ENCODE assay signal across 1 cellular context in the genomic region with DNA sequence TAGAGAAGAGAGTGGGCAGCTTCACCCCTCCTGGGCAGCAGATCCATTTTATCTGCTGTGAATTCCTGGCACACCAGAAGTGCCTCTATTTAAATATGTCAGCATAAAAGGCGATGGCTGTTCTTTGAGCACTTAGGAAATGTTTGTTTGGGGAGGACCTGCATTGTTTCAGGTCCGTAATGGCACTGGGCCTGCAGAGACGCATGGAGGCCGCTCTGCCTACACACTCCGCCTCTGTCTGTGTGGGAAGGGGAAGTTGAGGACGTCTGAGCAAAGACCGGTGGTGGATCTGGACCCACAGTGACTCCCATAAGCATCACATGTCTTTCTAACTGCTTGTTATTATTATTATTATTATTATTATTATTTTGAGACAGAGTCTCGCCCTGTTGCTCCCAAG.
TF ChIP-seq lines count a peak whose summit lies in the region.

No MANE protein-coding gene starts in this region.

TF ChIP-seq in A549, 52 proteins besides CTCF, POLR2A, EP300 and RAD21:
- TF ChIP-seq MAFK (IDR thresholded peaks at IDR 0.05; ENCODE audit: partially characterized antibody) (peak; percentile 2), FOXS1 (CRISPR knock-in tag; IDR thresholded peaks at IDR 0.05) (no peak), HOXB5 (CRISPR knock-in tag; IDR thresholded peaks at IDR 0.05) (no peak)
